Comparison of ENCODE assay signal across 28 cellular contexts in genomic region chr18:43876286-43877082, GRCh38.
DNase-seq lines count a peak whose midpoint lies in the region; TF ChIP-seq lines count a peak whose summit lies in the region.
"Had no signal": no experiment of that assay in that cellular context is flagged by ENCODE, and none has a peak within 500 bp of the region (broad histone marks: within the 10 kb centered on the region; RNA-seq: fewer than 3 reads in every experiment).

No MANE protein-coding gene starts in this region.

- H3K4me1 Mint-ChIP-seq in MCF 10A (ENCODE audit: insufficient read depth, unreplicated experiment) (peaks cover 8% of the 10 kb centered on the region), neural progenitor cell (peaks cover 15% of the 10 kb centered on the region), HFFc6 (ENCODE audit: low read depth) (no peaks in the 10 kb centered on the region)
- H3K4me1 Mint-ChIP-seq: activated CD4-positive, alpha-beta T cell treated with anti-CD3 and anti-CD28 coated beads for 36 hours; IgD-negative memory B cell; memory B cell; naive B cell had no signal

- intact Hi-C loops in breast epithelium (cut with DNase I; ENCODE audit: low total_unique reads): no loop called here
- intact Hi-C loops in MCF 10A (cut with micrococcal nuclease): no loop called here
- intact Hi-C loops in esophagus muscularis mucosa (cut with DNase I): no loop called here

- WGBS in esophagus muscularis mucosa: 69% methylated on average over 7 of the region's 7 CpGs

- no peak overlapping the region for H3K4me2 ChIP-seq in neural progenitor cell

- H3K27me3 Mint-ChIP-seq in MCF 10A (ENCODE audit: insufficient read depth, unreplicated experiment) (no peaks in the 10 kb centered on the region), neural progenitor cell (ENCODE audit: insufficient read depth, low read depth) (peaks cover 2% of the 10 kb centered on the region), HFFc6 (ENCODE audit: insufficient read depth) (no peaks in the 10 kb centered on the region)
- H3K27me3 Mint-ChIP-seq: activated CD4-positive, alpha-beta T cell treated with anti-CD3 and anti-CD28 coated beads for 36 hours; IgD-negative memory B cell; naive B cell had no signal

- no peaks in the 10 kb centered on the region for H3K36me3 Mint-ChIP-seq in MCF 10A (ENCODE audit: insufficient read depth, unreplicated experiment)
- no peaks in the 10 kb centered on the region for H3K36me3 Mint-ChIP-seq in neural progenitor cell
- no peaks in the 10 kb centered on the region; the same call in 1 of the 2 replicates for H3K36me3 Mint-ChIP-seq in HFFc6 (ENCODE audit: low read depth)
- H3K36me3 Mint-ChIP-seq: memory B cell, naive B cell had no signal

- H3K4me1 ChIP-seq in breast epithelium (no peaks in the 10 kb centered on the region), neural progenitor cell (no peaks in the 10 kb centered on the region), esophagus muscularis mucosa (peaks cover 0 to 10% (median 0%) of the 10 kb centered on the region in 4 donors)
- H3K4me1 ChIP-seq: body of pancreas, Peyer's patch, right atrium auricular region had no signal

- H3K4me3 ChIP-seq in breast epithelium (peak overlapping the region in 1 of 3 donors; percentile 12), neural progenitor cell (no peak overlapping the region), esophagus muscularis mucosa (no peak overlapping the region)
- H3K4me3 ChIP-seq: body of pancreas, ovary, Peyer's patch, right atrium auricular region had no signal

- no peak for DNase-seq in breast epithelium (ENCODE audit: low spot score in 2 of 2)
- DNase-seq in MCF 10A (ENCODE audit: unreplicated experiment): no peak
- peak; percentile 69 for DNase-seq in fibroblast of gingiva (ENCODE audit: low read depth)
- DNase-seq in neural progenitor cell (ENCODE audit: low spot score): no peak
- no peak for DNase-seq in esophagus muscularis mucosa (ENCODE audit: extremely low spot score)
- DNase-seq in HFFc6: no peak
- no peak for DNase-seq in NOMO-1 treated with DMSO at 0.1 percent for 48 hours (lab: John Stamatoyannopoulos, UW; ENCODE audit: unreplicated experiment)
- no peak for DNase-seq in T1000 (lab: John Stamatoyannopoulos, UW)
- DNase-seq: activated CD4-positive, alpha-beta T cell treated with anti-CD3 and anti-CD28 coated beads for 36 hours; activated CD8-positive, alpha-beta memory T cell treated with anti-CD3 and anti-CD28 coated beads for 24 hours; activated gamma-delta T cell; activated T-cell treated with anti-CD3 and anti-CD28 coated beads, Interleukin-2, amount 50 U/mL, for 1 hour; body of pancreas; effector CD8-positive, alpha-beta T cell; GDM1; left cardiac atrium; naive B cell; NCI-H1105; NCI-H2081 treated with DMSO at 0.1 percent for 48 hours; NCI-H446 treated with DMSO at 0.1 percent for 48 hours; NK-92 treated with Interleukin-12 subunit alpha and Interleukin-12 subunit beta, amount 100 ng/mL, for 24 hours; ovary; Peyer's patch; stimulated activated CD4-positive, alpha-beta T cell treated with anti-CD3 and anti-CD28 coated beads, Interleukin-12 subunit alpha, Interleukin-12 subunit beta, amount 100 ng/mL, for 4 hours; stimulated activated naive CD4-positive, alpha-beta T cell treated with Interleukin-2 at 50 U/mL for 16 hours had no signal

- H3K9me3 Mint-ChIP-seq in MCF 10A (ENCODE audit: unreplicated experiment) (no peaks in the 10 kb centered on the region), neural progenitor cell (peaks cover 2% of the 10 kb centered on the region), HFFc6 (peaks cover 31% of the 10 kb centered on the region)

- CTCF ChIA-PET in MCF 10A (lab: Yijun Ruan, JAX): no interaction called here

- no peak for TF ChIP-seq POLR2A in breast epithelium (IDR thresholded peaks at IDR 0.05)
- TF ChIP-seq POLR2A in esophagus muscularis mucosa (IDR thresholded peaks at IDR 0.05; ENCODE audit: low read depth): no peak

- TF ChIP-seq CTCF in breast epithelium (IDR thresholded peaks at IDR 0.05) (no peak), MCF 10A (IDR thresholded peaks at IDR 0.05; ENCODE audit: unreplicated experiment) (no peak), neural progenitor cell (IDR thresholded peaks at IDR 0.05) (no peak), esophagus muscularis mucosa (IDR thresholded peaks at IDR 0.05) (no peak), HFFc6 (IDR thresholded peaks at IDR 0.05) (no peak)

- no peaks in the 10 kb centered on the region for H3K79me2 ChIP-seq in neural progenitor cell (ENCODE audit: low read depth)

- H3K27ac ChIP-seq in breast epithelium: peak overlapping the region; percentile 50 to 80
- H3K27ac ChIP-seq in neural progenitor cell: no peak overlapping the region
- H3K27ac ChIP-seq in esophagus muscularis mucosa (replicated peaks in 1 of 4): no peak overlapping the region
- H3K27ac ChIP-seq: body of pancreas, ovary, right atrium auricular region had no signal

- H3K4me3 Mint-ChIP-seq in MCF 10A (ENCODE audit: unreplicated experiment): no peak overlapping the region
- H3K4me3 Mint-ChIP-seq in neural progenitor cell: no peak overlapping the region
- H3K4me3 Mint-ChIP-seq in HFFc6: no peak overlapping the region
- H3K4me3 Mint-ChIP-seq: activated CD4-positive, alpha-beta T cell treated with anti-CD3 and anti-CD28 coated beads for 36 hours; IgD-negative memory B cell; memory B cell had no signal

- H2AFZ ChIP-seq in neural progenitor cell (replicated peaks): peak overlapping the region; percentile 80

- TF ChIP-seq EP300 in esophagus muscularis mucosa (IDR thresholded peaks at IDR 0.05): no peak

- H3K9ac ChIP-seq in neural progenitor cell: no peak overlapping the region

- H3K36me3 ChIP-seq in breast epithelium (no peaks in the 10 kb centered on the region), neural progenitor cell (no peaks in the 10 kb centered on the region), esophagus muscularis mucosa (no peaks in the 10 kb centered on the region)
- H3K36me3 ChIP-seq: ovary, Peyer's patch, right atrium auricular region had no signal

- H4K20me1 ChIP-seq in neural progenitor cell (ENCODE audit: low read depth): no peaks in the 10 kb centered on the region

- POLR2A ChIA-PET in MCF 10A (lab: Yijun Ruan, JAX): interaction anchor here (1.1 to 1.7 kb wide), 3 partner anchors 9 to 16 kb away, joined by 3 to 6 read pairs (median 4); no protein-coding TSS in a partner anchor

- H3K9me3 ChIP-seq in breast epithelium (no peaks in the 10 kb centered on the region), neural progenitor cell (ENCODE audit: low read depth) (no peaks in the 10 kb centered on the region), esophagus muscularis mucosa (no peaks in the 10 kb centered on the region)
- H3K9me3 ChIP-seq: body of pancreas, ovary, Peyer's patch, right atrium auricular region had no signal

- no TSS peak for BruUV-seq in MCF 10A (replicated peaks; lab: Mats Ljungman, UMichigan)

- H3F3A ChIP-seq in neural progenitor cell (ENCODE audit: low read depth): no peaks in the 10 kb centered on the region

- H3K27me3 ChIP-seq in breast epithelium (no peaks in the 10 kb centered on the region), neural progenitor cell (no peaks in the 10 kb centered on the region), esophagus muscularis mucosa (no peaks in the 10 kb centered on the region)
- H3K27me3 ChIP-seq: body of pancreas, ovary, Peyer's patch, right atrium auricular region had no signal

- H3K27ac Mint-ChIP-seq in MCF 10A (ENCODE audit: low read depth, unreplicated experiment) (no peak overlapping the region), neural progenitor cell (no peak overlapping the region), HFFc6 (no peak overlapping the region)
- H3K27ac Mint-ChIP-seq: activated CD4-positive, alpha-beta T cell treated with anti-CD3 and anti-CD28 coated beads for 36 hours; IgD-negative memory B cell; memory B cell; naive B cell had no signal

Comparison
In these comparisons a context has a peak if more than half of its experiments do, and no peak if none do; other contexts are left out.
1. H3K27ac ChIP-seq: peak in breast epithelium (2 of 2); none in neural progenitor cell (single experiment) and esophagus muscularis mucosa (0 of 4).